Comparison of ENCODE assay signal across 13 cellular contexts in the genomic region with DNA sequence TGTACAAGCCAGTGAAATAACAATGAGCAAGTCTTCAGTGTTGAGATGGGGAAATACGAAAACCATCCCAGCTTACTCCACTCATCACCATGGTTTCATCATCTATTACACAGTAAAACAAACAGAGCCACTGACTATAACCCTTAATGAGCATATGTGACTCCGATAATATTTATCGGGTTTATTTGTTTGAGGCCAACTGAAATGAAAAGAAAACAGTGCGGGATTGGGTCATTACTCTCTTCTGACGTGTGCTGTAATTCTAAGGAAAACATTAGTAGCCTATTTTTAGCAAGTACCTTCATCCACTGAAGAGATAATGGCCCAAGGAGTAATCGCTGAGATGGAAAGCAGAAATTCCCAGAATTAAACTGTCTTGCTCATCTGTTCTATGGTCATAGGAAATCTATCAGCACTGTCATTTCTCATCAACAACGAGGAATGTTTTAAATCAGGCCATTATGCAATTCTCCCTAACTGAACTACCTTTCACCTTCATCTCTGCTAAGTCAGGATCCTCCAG.
DNase-seq lines count a peak whose midpoint lies in the region; ATAC-seq and TF ChIP-seq lines count a peak whose summit lies in the region.
"Had no signal": no experiment of that assay in that cellular context is flagged by ENCODE, and none has a peak within 500 bp of the region (broad histone marks: within the 10 kb centered on the region; RNA-seq: fewer than 3 reads in every experiment).

No MANE protein-coding gene starts in this region.

- BruUV-seq in mammary epithelial cell (replicated peaks; lab: Mats Ljungman, UMichigan) = no TSS peak

- H3K4me1 ChIP-seq in mammary epithelial cell (ENCODE audit: insufficient read depth, low read length) = no peaks in the 10 kb centered on the region

- TF ChIP-seq CTCF in AG09319 (IDR thresholded peaks at IDR 0.05; ENCODE audit: low read depth, low read length) = no peak
- no peak for TF ChIP-seq CTCF in mammary epithelial cell (conservative IDR thresholded peaks at IDR 0.05 in 1 of 2, IDR thresholded peaks at IDR 0.05 in 1 of 2; ENCODE audit: extremely low read depth in 1 of 2, insufficient read depth in 1 of 2, low read depth in 1 of 2, low read length in 2 of 2)

- no peaks in the 10 kb centered on the region for H4K20me1 ChIP-seq in mammary epithelial cell (ENCODE audit: insufficient read depth, low read length)

- no peaks in the 10 kb centered on the region for H3K36me3 ChIP-seq in mammary epithelial cell (ENCODE audit: insufficient read depth, low read length)

- H3K27me3 ChIP-seq in mammary epithelial cell (ENCODE audit: insufficient read depth, low read length) = no peaks in the 10 kb centered on the region

- H3K27ac ChIP-seq in mammary epithelial cell (ENCODE audit: insufficient read depth, low read depth, low read length) = no peak overlapping the region

- no peaks in the 10 kb centered on the region for H3K9me3 ChIP-seq in mammary epithelial cell (replicated peaks; ENCODE audit: insufficient read depth, low read length)

- dilution Hi-C loops in mammary epithelial cell (cut with HindIII; ENCODE audit: low sequenced_read_pairs) = no loop called here

- H3K9ac ChIP-seq in mammary epithelial cell (ENCODE audit: insufficient read depth, low read length) = no peak overlapping the region

- CTCF ChIA-PET in mammary epithelial cell (lab: Charles Lee; ENCODE audit: low non-redundant PET) = no interaction called here

- H3K4me3 ChIP-seq in mammary epithelial cell (replicated peaks in 1 of 3; ENCODE audit: insufficient read depth in 1 of 3, low read depth in 2 of 3, low read length in 3 of 3) = no peak overlapping the region
- H3K4me3 ChIP-seq: GM23338 had no signal

- 92% methylated on average over 7 of the region's 7 CpGs for WGBS in mammary epithelial cell (ENCODE audit: low coverage, missing lambda C conversion rate)

- no peaks in the 10 kb centered on the region for H3K79me2 ChIP-seq in mammary epithelial cell (ENCODE audit: insufficient read depth, low read length)

- H3K4me2 ChIP-seq in mammary epithelial cell (ENCODE audit: insufficient read depth, low read depth, low read length) = no peak overlapping the region
- H3K4me2 ChIP-seq: GM23338 had no signal

- DNase-seq in AG09319 (ENCODE audit: extremely low read depth, low read depth) (peak; percentile 88), HuH-7.5 (ENCODE audit: low spot score) (peak; percentile 31), mammary epithelial cell (peak; percentile 49), left lobe of liver (ENCODE audit: low spot score) (no peak), NCI-H146 treated with DMSO at 0.1 percent for 48 hours (lab: John Stamatoyannopoulos, UW; ENCODE audit: unreplicated experiment) (no peak), RKO (ENCODE audit: low spot score) (no peak), activated gamma-delta T cell treated with Interleukin-2 at 50 U/mL for 16 hours (no peak)
- DNase-seq: CD8-positive, alpha-beta memory T cell; kidney; retina; T-helper 9 cell had no signal

- no peak overlapping the region for H2AFZ ChIP-seq in mammary epithelial cell (ENCODE audit: low read depth, low read length)
- H2AFZ ChIP-seq: GM23338 had no signal

- ATAC-seq in left lobe of liver (peak; percentile 77), esophagus mucosa (no peak)
- ATAC-seq: GM23338 had no signal

- intact Hi-C loops in mammary epithelial cell (cut with micrococcal nuclease) = no loop called here

- in situ Hi-C loops in mammary epithelial cell (cut with MboI; ENCODE audit: low sequenced_read_pairs in 2 of 2) = no loop called here

Comparison
In these comparisons a context has a peak if more than half of its experiments do, and no peak if none do; other contexts are left out.
1. DNase-seq: peak in AG09319 (single experiment), HuH-7.5 (single experiment) and mammary epithelial cell (single experiment); none in left lobe of liver (single experiment), NCI-H146 treated with DMSO at 0.1 percent for 48 hours (single experiment), RKO (single experiment) and activated gamma-delta T cell treated with Interleukin-2 at 50 U/mL for 16 hours (single experiment).